26 cellular contexts compared by ENCODE assay signal in genomic region chr10:25745976-25746375, GRCh38.
DNase-seq lines count a peak whose midpoint lies in the region; ATAC-seq, FAIRE-seq and TF ChIP-seq lines count a peak whose summit lies in the region.
"Had no signal": no experiment of that assay in that cellular context is flagged by ENCODE, and none has a peak within 500 bp of the region (broad histone marks: within the 10 kb centered on the region; RNA-seq: fewer than 3 reads in every experiment).

No MANE protein-coding gene starts in this region.

- peak overlapping the region in 3 of 5 experiments; percentile 33 to 63 (median 36) for H3K27ac Mint-ChIP-seq in brain
- H3K27ac Mint-ChIP-seq: CD4-positive, CD25-positive, alpha-beta regulatory T cell had no signal

- CTCF ChIA-PET in PC-3 (lab: Charles Lee), result no interaction called here

- H3K27me3 Mint-ChIP-seq in brain, result peaks cover 4% of the 10 kb centered on the region
- H3K27me3 Mint-ChIP-seq: CD4-positive, CD25-positive, alpha-beta regulatory T cell had no signal

- H3K79me2 ChIP-seq in PC-3 (ENCODE audit: low read length), result no peaks in the 10 kb centered on the region

- H2AFZ ChIP-seq in PC-3 (ENCODE audit: low read length), result no peak overlapping the region
- H2AFZ ChIP-seq: GM23248, PC-9 had no signal

- H3K9ac ChIP-seq in PC-3 (ENCODE audit: low read length), result no peak overlapping the region
- H3K9ac ChIP-seq: BLaER1, GM23248 had no signal

- no peaks in the 10 kb centered on the region for H3K36me3 ChIP-seq in PC-3 (ENCODE audit: low read depth, low read length)
- no peaks in the 10 kb centered on the region for H3K36me3 ChIP-seq in body of pancreas (replicated peaks in 1 of 2; ENCODE audit: insufficient read depth in 1 of 2, low read depth in 2 of 2)
- H3K36me3 ChIP-seq: BLaER1, HAP-1, SJCRH30 had no signal

- H3K4me3 Mint-ChIP-seq in brain, result peak overlapping the region in 1 of 5 experiments; percentile 55
- H3K4me3 Mint-ChIP-seq: CD4-positive, CD25-positive, alpha-beta regulatory T cell had no signal

- no peak for TF ChIP-seq CTCF in PC-3 (conservative IDR thresholded peaks at IDR 0.05; ENCODE audit: low read depth, low read length)
- TF ChIP-seq CTCF in brain (conservative IDR thresholded peaks at IDR 0.05), result no peak
- TF ChIP-seq CTCF in body of pancreas (IDR thresholded peaks at IDR 0.05), result no peak

- no TSS peak for BruUV-seq in PC-3 (replicated peaks; lab: Mats Ljungman, UMichigan)

- H3K4me1 ChIP-seq in PC-3 (ENCODE audit: insufficient read depth, low read length) (peaks cover 9% of the 10 kb centered on the region), body of pancreas (no peaks in the 10 kb centered on the region)
- H3K4me1 ChIP-seq: BLaER1, HAP-1, SJCRH30 had no signal

- TF ChIP-seq POLR2A in H54 (IDR thresholded peaks at IDR 0.05; ENCODE audit: low read depth, low read length) (no peak), body of pancreas (IDR thresholded peaks at IDR 0.05) (no peak)

- H3F3A ChIP-seq in PC-3 (ENCODE audit: low read length, unreplicated experiment), result no peaks in the 10 kb centered on the region

- ATAC-seq in PC-3 (no peak), left lobe of liver (no peak), body of pancreas (no peak)
- ATAC-seq: Right ventricle myocardium inferior had no signal

- H3K9me3 ChIP-seq in PC-3 (ENCODE audit: low read length) (no peaks in the 10 kb centered on the region), body of pancreas (no peaks in the 10 kb centered on the region)
- H3K9me3 ChIP-seq: BLaER1, HAP-1, SJCRH30 had no signal

- H3K9me2 ChIP-seq in PC-3 (replicated peaks; ENCODE audit: low read length), result no peaks in the 10 kb centered on the region

- H3K27me3 ChIP-seq in PC-3 (ENCODE audit: low read length), result no peaks in the 10 kb centered on the region
- no peaks in the 10 kb centered on the region for H3K27me3 ChIP-seq in body of pancreas
- H3K27me3 ChIP-seq: BLaER1 had no signal

- POLR2A ChIA-PET in PC-3 (lab: Charles Lee; ENCODE audit: unreplicated experiment), result no interaction called here

- H3K36me3 Mint-ChIP-seq in brain, result no peaks in the 10 kb centered on the region
- H3K36me3 Mint-ChIP-seq: CD4-positive, CD25-positive, alpha-beta regulatory T cell had no signal

- DNase-seq in H4 (ENCODE audit: low spot score) (peak; percentile 17), PC-3 (peak; percentile 38), renal cortical epithelial cell (ENCODE audit: low read depth) (peak; percentile 67), left lobe of liver (ENCODE audit: low spot score) (no peak), GM19238 (ENCODE audit: insufficient read length, low spot score) (no peak), H54 (ENCODE audit: insufficient read length, low spot score) (no peak), body of pancreas (no peak)
- DNase-seq: CD4-positive, CD25-positive, alpha-beta regulatory T cell; DMS153; DND-41; GM23248; NCI-H1092 treated with DMSO at 0.1 percent for 48 hours; NCI-H1436; NCI-H187; NCI-H2081 treated with DMSO at 0.1 percent for 48 hours; NCI-H2171; NCI-H345; NCI-H524 treated with DMSO at 0.1 percent for 48 hours; NCI-H82; NK-92 treated with Interleukin-12 subunit alpha and Interleukin-12 subunit beta, amount 100 ng/mL, for 24 hours; PC-9; SJCRH30 had no signal

- peaks cover 0 to 2% (median 0%) of the 10 kb centered on the region in 5 experiments for H3K9me3 Mint-ChIP-seq in brain

- WGBS in body of pancreas, 2 donors, result 27 to 39% methylated on average over 3 of the region's 3 CpGs

- no peaks in the 10 kb centered on the region for H4K20me1 ChIP-seq in PC-3 (ENCODE audit: low read length)
- H4K20me1 ChIP-seq: BLaER1 had no signal

- H3K27ac ChIP-seq in PC-3 (ENCODE audit: low read length), result peak overlapping the region; percentile 57; the same call in 1 of the 2 replicates
- H3K27ac ChIP-seq in body of pancreas, result no peak overlapping the region
- H3K27ac ChIP-seq: BLaER1, GM23248, PC-9, SJCRH30 had no signal

- H3K4me1 Mint-ChIP-seq in brain, result peaks cover 18% of the 10 kb centered on the region
- H3K4me1 Mint-ChIP-seq: CD4-positive, CD25-positive, alpha-beta regulatory T cell had no signal

- no peak for FAIRE-seq in H54 (lab: Jason Lieb, UNC)

- H3K4me3 ChIP-seq in PC-3 (ENCODE audit: low read length), result no peak overlapping the region
- no peak overlapping the region for H3K4me3 ChIP-seq in body of pancreas
- H3K4me3 ChIP-seq: BLaER1, GM23248, HAP-1, PC-9, SJCRH30 had no signal

- H3K4me2 ChIP-seq in PC-3 (ENCODE audit: low read length), result peak overlapping the region; percentile 16; the same call in 1 of the 2 replicates
- H3K4me2 ChIP-seq: BLaER1, PC-9 had no signal

- intact Hi-C loops in PC-3 (cut with micrococcal nuclease), result no loop called here
- intact Hi-C loops in body of pancreas (cut with DNase I), result no loop called here

Comparison
In these comparisons a context has a peak if more than half of its experiments do, and no peak if none do; other contexts are left out.
1. DNase-seq: peak in H4 (single experiment), PC-3 (single experiment) and renal cortical epithelial cell (single experiment); none in left lobe of liver (single experiment), GM19238 (single experiment), H54 (single experiment) and body of pancreas (0 of 4).